In the genomic region with DNA sequence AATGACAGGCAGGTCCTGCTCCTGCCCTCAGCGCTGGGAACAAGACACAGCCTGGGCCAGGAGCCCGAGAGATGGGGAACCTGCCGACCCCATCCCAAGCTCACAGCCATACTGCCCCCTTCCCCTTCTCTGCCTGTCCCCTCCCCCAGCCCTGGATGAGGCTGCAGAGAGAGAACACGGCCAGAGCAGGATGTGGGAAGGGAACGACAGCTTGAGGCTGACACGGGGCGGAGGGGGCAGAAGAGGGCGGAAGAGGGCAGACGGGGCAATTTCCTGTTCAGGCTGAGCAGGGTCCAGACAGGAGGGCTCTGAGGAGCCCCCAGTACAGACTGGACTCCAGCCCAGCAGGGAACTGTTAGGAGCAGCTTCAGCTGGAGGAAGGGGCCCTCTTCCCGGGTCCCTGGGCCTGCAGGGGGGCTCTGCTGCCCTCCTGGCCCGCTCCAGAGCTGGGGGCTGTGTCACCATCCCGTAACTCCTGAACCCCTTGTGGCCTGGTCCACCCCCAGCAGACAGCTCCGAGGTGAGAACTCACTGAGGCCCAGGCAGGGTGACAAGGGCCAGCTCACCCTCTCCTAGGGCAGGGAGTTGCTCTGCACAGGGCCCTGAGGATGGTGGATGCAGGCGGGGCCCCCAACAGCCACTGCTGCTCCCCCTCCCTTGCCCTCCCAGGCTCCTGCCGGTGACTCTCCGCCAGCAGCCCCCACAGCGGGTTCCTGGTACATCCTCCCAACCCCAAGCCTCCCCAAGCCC, we compare ENCODE assay signal across 10 cellular contexts. TPM values are rescaled to one million over a fixed set of nuclear protein-coding genes. Genes with fewer than 3 reads are reported as not detected.
DNase-seq lines count a peak whose midpoint lies in the region; ATAC-seq and TF ChIP-seq lines count a peak whose summit lies in the region.
"Had no signal": no experiment of that assay in that cellular context is flagged by ENCODE, and none has a peak within 500 bp of the region (broad histone marks: within the 10 kb centered on the region; RNA-seq: fewer than 3 reads in every experiment).

No MANE protein-coding gene starts in this region.

- intact Hi-C loops in heart right ventricle (cut with DNase I): loop anchor here in 3 of 10 donors (5.0 to 10.0 kb wide), 3 partner anchors 51 to 544 kb away; partner anchors contain the start of genes C11orf21 (in 1 of the 3) and TSPAN32 (in 1 of the 3)
- intact Hi-C loops in mammary epithelial cell (cut with micrococcal nuclease): no loop called here

- H3K9me3 ChIP-seq in heart right ventricle (no peaks in the 10 kb centered on the region), mammary epithelial cell (replicated peaks; ENCODE audit: insufficient read depth, low read length) (no peaks in the 10 kb centered on the region)

- no peak for TF ChIP-seq CTCF in NB4 (IDR thresholded peaks at IDR 0.05; ENCODE audit: low read depth, low read length)
- no peak for TF ChIP-seq CTCF in heart right ventricle (IDR thresholded peaks at IDR 0.05)
- TF ChIP-seq CTCF in mammary epithelial cell (conservative IDR thresholded peaks at IDR 0.05 in 1 of 2, IDR thresholded peaks at IDR 0.05 in 1 of 2; ENCODE audit: extremely low read depth in 1 of 2, insufficient read depth in 1 of 2, low read depth in 1 of 2, low read length in 2 of 2): no peak

- H3K27ac Mint-ChIP-seq in stimulated activated memory B cell treated with anti-CD40 and anti-IgM and Interleukin-4, amounts not matched to agents 10 μg/mL and 1 μg/mL and 100 μg/mL, for 72 hours: peak overlapping the region; percentile 32
- H3K27ac Mint-ChIP-seq: progenitor cell of endocrine pancreas had no signal

- no peak for ATAC-seq in heart right ventricle
- no peak for ATAC-seq in stimulated activated memory B cell treated with anti-CD40 and anti-IgM and Interleukin-4, amounts not matched to agents 10 μg/mL and 1 μg/mL and 100 μg/mL, for 72 hours
- ATAC-seq in HG03159 (IDR thresholded peaks at IDR 0.05; ENCODE audit: unreplicated experiment): no peak

- DNase-seq in NB4 (ENCODE audit: low read depth) (peak; percentile 86), heart right ventricle (no peak), mammary epithelial cell (no peak), NCI-H146 treated with DMSO at 0.1 percent for 48 hours (lab: John Stamatoyannopoulos, UW; ENCODE audit: unreplicated experiment) (no peak), NCI-H1436 treated with DMSO at 0.1 percent for 48 hours (lab: John Stamatoyannopoulos, UW) (no peak)
- peak; percentile 40 for DNase-seq in activated CD8-positive, alpha-beta memory T cell treated with anti-CD3 and anti-CD28 coated beads, Interleukin-2, amount 50 U/mL, for 4 hours
- DNase-seq: amniotic stem cell had no signal

- WGBS in heart right ventricle, 2 donors: 74 to 78% methylated on average over 17 of the region's 17 CpGs
- WGBS in mammary epithelial cell (ENCODE audit: low coverage, missing lambda C conversion rate): 84% methylated on average over 9 of the region's 17 CpGs

- no peaks in the 10 kb centered on the region for H4K20me1 ChIP-seq in mammary epithelial cell (ENCODE audit: insufficient read depth, low read length)

- H3K4me1 ChIP-seq in heart right ventricle: peaks cover 38 to 90% (median 82%) of the 10 kb centered on the region in 9 donors
- peaks cover 31% of the 10 kb centered on the region for H3K4me1 ChIP-seq in mammary epithelial cell (ENCODE audit: insufficient read depth, low read length)

- H3K36me3 Mint-ChIP-seq in stimulated activated memory B cell treated with anti-CD40 and anti-IgM and Interleukin-4, amounts not matched to agents 10 μg/mL and 1 μg/mL and 100 μg/mL, for 72 hours: peaks cover 45% of the 10 kb centered on the region

- CTCF ChIA-PET in mammary epithelial cell (lab: Charles Lee; ENCODE audit: low non-redundant PET): no interaction called here

- no TSS peak for BruUV-seq in mammary epithelial cell (replicated peaks; lab: Mats Ljungman, UMichigan)

- H3K9me3 Mint-ChIP-seq in stimulated activated memory B cell treated with anti-CD40 and anti-IgM and Interleukin-4, amounts not matched to agents 10 μg/mL and 1 μg/mL and 100 μg/mL, for 72 hours: no peaks in the 10 kb centered on the region

- no peak overlapping the region for H3K4me3 ChIP-seq in NB4 (ENCODE audit: low read depth, low read length)
- H3K4me3 ChIP-seq in heart right ventricle: peak overlapping the region in 1 of 10 donors; percentile 37
- H3K4me3 ChIP-seq in mammary epithelial cell (replicated peaks in 1 of 3; ENCODE audit: insufficient read depth in 1 of 3, low read depth in 2 of 3, low read length in 3 of 3): no peak overlapping the region

- H3K27me3 Mint-ChIP-seq in stimulated activated memory B cell treated with anti-CD40 and anti-IgM and Interleukin-4, amounts not matched to agents 10 μg/mL and 1 μg/mL and 100 μg/mL, for 72 hours: no peaks in the 10 kb centered on the region
- H3K27me3 Mint-ChIP-seq: progenitor cell of endocrine pancreas had no signal

- no peak overlapping the region for H3K4me2 ChIP-seq in mammary epithelial cell (ENCODE audit: insufficient read depth, low read depth, low read length)

- H3K4me1 Mint-ChIP-seq in stimulated activated memory B cell treated with anti-CD40 and anti-IgM and Interleukin-4, amounts not matched to agents 10 μg/mL and 1 μg/mL and 100 μg/mL, for 72 hours: peaks cover 42% of the 10 kb centered on the region

- dilution Hi-C loops in mammary epithelial cell (cut with HindIII; ENCODE audit: low sequenced_read_pairs): no loop called here

- TF ChIP-seq POLR2A in NB4 (IDR thresholded peaks at IDR 0.05; ENCODE audit: extremely low read depth, insufficient read length): no peak

- peak overlapping the region in 9 of 10 donors; percentile 17 to 99 (median 97) for H3K27ac ChIP-seq in heart right ventricle
- no peak overlapping the region for H3K27ac ChIP-seq in mammary epithelial cell (ENCODE audit: insufficient read depth, low read depth, low read length)

- peaks cover 0 to 79% (median 39%) of the 10 kb centered on the region in 9 donors for H3K36me3 ChIP-seq in heart right ventricle
- no peaks in the 10 kb centered on the region for H3K36me3 ChIP-seq in mammary epithelial cell (ENCODE audit: insufficient read depth, low read length)

- no peak overlapping the region for H2AFZ ChIP-seq in mammary epithelial cell (ENCODE audit: low read depth, low read length)

- no peak overlapping the region for H3K4me3 Mint-ChIP-seq in stimulated activated memory B cell treated with anti-CD40 and anti-IgM and Interleukin-4, amounts not matched to agents 10 μg/mL and 1 μg/mL and 100 μg/mL, for 72 hours

- H3K9ac ChIP-seq in mammary epithelial cell (ENCODE audit: insufficient read depth, low read length): no peak overlapping the region

- H3K27me3 ChIP-seq in heart right ventricle (no peaks in the 10 kb centered on the region), mammary epithelial cell (ENCODE audit: insufficient read depth, low read length) (no peaks in the 10 kb centered on the region)

- in situ Hi-C loops in mammary epithelial cell (cut with MboI; ENCODE audit: low sequenced_read_pairs in 2 of 2): no loop called here

- H3K79me2 ChIP-seq in mammary epithelial cell (ENCODE audit: insufficient read depth, low read length): peaks cover 62% of the 10 kb centered on the region

RNA-seq across cellular contexts. Expression of gene CTSD, which starts 5.7 kb away (rescaled TPM):
- total RNA-seq in heart right ventricle (1,000 to 10,000 TPM in 2 of 10 donors, 100 to 1,000 TPM in 8; 501 to 1,070 (median 786) TPM), mammary epithelial cell (100 to 1,000 TPM; 550 to 659 TPM)
- polyA plus RNA-seq in heart right ventricle (100 to 1,000 TPM; 431 to 976 TPM), mammary epithelial cell (569 TPM)
- polyA minus RNA-seq in mammary epithelial cell: 834 TPM

RNA-seq across cellular contexts. Expression of gene IFITM10, which starts 7.6 kb away (rescaled TPM):
- total RNA-seq in heart right ventricle (1 to 10 TPM in 4 of 10 donors, under 1 TPM in 6; 0.18 to 2.4 (median 0.42) TPM), mammary epithelial cell (10 to 100 TPM; 10.2 to 32.3 TPM)
- polyA plus RNA-seq in heart right ventricle (under 1 TPM; 0.07 to 0.80 TPM), mammary epithelial cell (8.2 TPM)
- polyA minus RNA-seq in mammary epithelial cell: 5.4 TPM

Comparison
In these comparisons a context has a peak if more than half of its experiments do, and no peak if none do; other contexts are left out.
1. DNase-seq: peak in NB4 (single experiment) and activated CD8-positive, alpha-beta memory T cell treated with anti-CD3 and anti-CD28 coated beads, Interleukin-2, amount 50 U/mL, for 4 hours (single experiment); none in heart right ventricle (0 of 2), mammary epithelial cell (single experiment), NCI-H146 treated with DMSO at 0.1 percent for 48 hours (single experiment) and NCI-H1436 treated with DMSO at 0.1 percent for 48 hours (single experiment).